ENCODE assay signal across 23 cellular contexts in the genomic region with DNA sequence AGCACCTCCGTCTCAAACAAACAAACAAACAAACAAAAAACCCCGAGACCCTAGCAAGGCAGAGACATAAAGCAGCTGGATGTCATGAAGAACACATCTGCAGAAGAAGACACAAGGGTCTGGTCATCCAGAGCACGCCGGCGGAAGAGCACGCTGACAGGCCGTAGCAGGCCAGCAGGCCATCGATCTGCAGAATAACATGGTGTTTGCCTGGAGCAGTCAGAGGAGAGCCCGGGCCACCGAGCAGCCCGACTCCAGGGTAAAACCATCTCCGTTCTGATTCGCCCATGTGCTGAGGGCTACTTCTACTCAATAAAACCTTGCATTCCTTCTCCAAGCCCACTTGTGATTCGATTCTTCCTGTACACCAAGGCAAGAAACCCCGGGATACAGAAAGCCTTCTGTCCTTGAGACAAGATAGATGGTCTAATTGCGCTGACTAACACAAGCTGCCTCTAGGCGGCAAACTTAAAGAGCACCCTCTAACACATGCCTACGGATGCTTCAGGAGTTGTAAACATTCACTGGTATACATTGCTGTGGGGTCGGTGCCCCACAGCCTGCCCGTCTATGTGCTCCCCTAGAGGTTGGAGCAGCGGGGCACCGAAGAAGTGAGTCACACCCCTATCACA.
"Had no signal": no experiment of that assay in that cellular context is flagged by ENCODE, and none has a peak within 500 bp of the region (broad histone marks: within the 10 kb centered on the region; RNA-seq: fewer than 3 reads in every experiment).

No MANE protein-coding gene starts in this region.

- H3K4me1 ChIP-seq: foreskin keratinocyte, parathyroid adenoma, tibial artery had no signal

- H3K36me3 Mint-ChIP-seq: activated naive CD8-positive, alpha-beta T cell treated with anti-CD3 and anti-CD28 coated beads, Interleukin-2, amount 10 ng/mL, durations not matched to agents 7 days and 5 days had no signal

- ATAC-seq: activated CD4-positive, CD25-positive, alpha-beta regulatory T cell treated with anti-CD3 and anti-CD28 coated beads, Interleukin-2, amount 50 U/mL, for 24 hours; activated T-cell treated with anti-CD3 and anti-CD28 coated beads, Interleukin-2, amount 50 U/mL, for 72 hours; foreskin keratinocyte; left ventricle myocardium superior; right cardiac atrium; T-helper 17 cell had no signal

- H3K4me3 ChIP-seq: tibial artery had no signal

- H3K27me3 ChIP-seq: foreskin keratinocyte, tibial artery had no signal

- H3K9me3 ChIP-seq: tibial artery had no signal

- H3K27me3 Mint-ChIP-seq: activated CD4-positive, alpha-beta memory T cell treated with anti-CD3 and anti-CD28 coated beads, Interleukin-2, amount 10 ng/mL, durations not matched to agents 7 days and 5 days; activated CD4-positive, alpha-beta T cell treated with anti-CD3 and anti-CD28 coated beads, Interleukin-2, amount 10 ng/mL, durations not matched to agents 24 days and 14 days; activated naive CD8-positive, alpha-beta T cell treated with anti-CD3 and anti-CD28 coated beads, Interleukin-2, amount 10 ng/mL, durations not matched to agents 7 days and 5 days; stimulated activated naive CD8-positive, alpha-beta T cell treated with anti-CD3 and anti-CD28 coated beads, Interleukin-15, Interleukin-2, amounts not matched to agents 100 ng/mL and 50 ng/mL, for 24 hours; T-helper 17 cell had no signal

- H3K27ac ChIP-seq: foreskin keratinocyte, parathyroid adenoma, tibial artery had no signal

- H3K4me3 Mint-ChIP-seq: activated CD4-positive, alpha-beta memory T cell treated with anti-CD3 and anti-CD28 coated beads, Interleukin-2, amount 10 ng/mL, durations not matched to agents 7 days and 5 days; activated CD4-positive, alpha-beta T cell treated with anti-CD3 and anti-CD28 coated beads, Interleukin-2, amount 10 ng/mL, durations not matched to agents 24 days and 14 days; activated naive CD4-positive, alpha-beta T cell treated with anti-CD3 and anti-CD28 coated beads for 36 hours; activated naive CD8-positive, alpha-beta T cell treated with anti-CD3 and anti-CD28 coated beads, Interleukin-2, amount 10 ng/mL, durations not matched to agents 7 days and 5 days; activated T-cell treated with anti-CD3 and anti-CD28 coated beads, Interleukin-2, amount 50 U/mL, for 72 hours; nephron; stimulated activated naive CD8-positive, alpha-beta T cell treated with anti-CD3 and anti-CD28 coated beads, Interleukin-15, Interleukin-2, amounts not matched to agents 100 ng/mL and 50 ng/mL, for 24 hours; T-helper 17 cell had no signal

- DNase-seq: activated CD4-positive, alpha-beta memory T cell treated with anti-CD3 and anti-CD28 coated beads, Interleukin-2, amount 10 ng/mL, durations not matched to agents 7 days and 5 days; activated CD4-positive, alpha-beta T cell treated with anti-CD3 and anti-CD28 coated beads, Interleukin-2, amount 10 ng/mL, durations not matched to agents 24 days and 14 days; activated effector memory CD4-positive, alpha-beta T cell treated with Interleukin-2 at 50 U/mL for 16 hours; activated naive CD4-positive, alpha-beta T cell treated with anti-CD3 and anti-CD28 coated beads for 36 hours; activated naive CD8-positive, alpha-beta T cell treated with anti-CD3 and anti-CD28 coated beads, Interleukin-2, amount 10 ng/mL, durations not matched to agents 7 days and 5 days; activated T-cell treated with anti-CD3 and anti-CD28 coated beads, Interleukin-2, amount 50 U/mL, for 72 hours; amygdala; cerebellar nuclear complex; cortex of kidney; foreskin keratinocyte; left ventricle myocardium superior; stimulated activated CD4-positive, alpha-beta T cell treated with anti-CD3 and anti-CD28 coated beads, Interleukin-1b, Interleukin-23, amount 100 ng/mL, for 48 hours; substantia nigra; T-helper 17 cell; tibial artery had no signal

- H3K27ac Mint-ChIP-seq: activated CD4-positive, alpha-beta memory T cell treated with anti-CD3 and anti-CD28 coated beads, Interleukin-2, amount 10 ng/mL, durations not matched to agents 7 days and 5 days; activated CD4-positive, alpha-beta T cell treated with anti-CD3 and anti-CD28 coated beads, Interleukin-2, amount 10 ng/mL, durations not matched to agents 24 days and 14 days; activated naive CD4-positive, alpha-beta T cell treated with anti-CD3 and anti-CD28 coated beads for 36 hours; activated naive CD8-positive, alpha-beta T cell treated with anti-CD3 and anti-CD28 coated beads, Interleukin-2, amount 10 ng/mL, durations not matched to agents 7 days and 5 days; activated T-cell treated with anti-CD3 and anti-CD28 coated beads, Interleukin-2, amount 50 U/mL, for 72 hours; nephron; stimulated activated naive CD8-positive, alpha-beta T cell treated with anti-CD3 and anti-CD28 coated beads, Interleukin-15, Interleukin-2, amounts not matched to agents 100 ng/mL and 50 ng/mL, for 24 hours; T-helper 17 cell had no signal

- H3K4me1 Mint-ChIP-seq: activated CD4-positive, alpha-beta memory T cell treated with anti-CD3 and anti-CD28 coated beads, Interleukin-2, amount 10 ng/mL, durations not matched to agents 7 days and 5 days; activated CD4-positive, alpha-beta T cell treated with anti-CD3 and anti-CD28 coated beads, Interleukin-2, amount 10 ng/mL, durations not matched to agents 24 days and 14 days; activated naive CD8-positive, alpha-beta T cell treated with anti-CD3 and anti-CD28 coated beads, Interleukin-2, amount 10 ng/mL, durations not matched to agents 7 days and 5 days; nephron; T-helper 17 cell had no signal

- H3K9ac ChIP-seq: parathyroid adenoma had no signal

- FAIRE-seq: bronchial epithelial cell, endometrium, urothelium cell line had no signal

- H3K9me3 Mint-ChIP-seq: nephron had no signal

- H3K36me3 ChIP-seq: tibial artery had no signal
